ENCODE assay signal across 16 cellular contexts in genomic region chr6:109428889-109429477, GRCh38. TPM values are rescaled to one million over a fixed set of nuclear protein-coding genes. Genes with fewer than 3 reads are reported as not detected.
DNase-seq lines count a peak whose midpoint lies in the region; ATAC-seq, FAIRE-seq and TF ChIP-seq lines count a peak whose summit lies in the region.
"Had no signal": no experiment of that assay in that cellular context is flagged by ENCODE, and none has a peak within 500 bp of the region (broad histone marks: within the 10 kb centered on the region; RNA-seq: fewer than 3 reads in every experiment).

No MANE protein-coding gene starts in this region.

- peaks cover 12% of the 10 kb centered on the region for H3K4me1 Mint-ChIP-seq in MCF 10A (ENCODE audit: insufficient read depth, unreplicated experiment)

- no peak overlapping the region for H3K4me3 Mint-ChIP-seq in MCF 10A (ENCODE audit: unreplicated experiment)
- H3K4me3 Mint-ChIP-seq: endodermal cell had no signal

- H3K27ac Mint-ChIP-seq in MCF 10A (ENCODE audit: low read depth, unreplicated experiment) = no peak overlapping the region
- H3K27ac Mint-ChIP-seq: endodermal cell had no signal

- intact Hi-C loops in MCF 10A (cut with micrococcal nuclease) (no loop called here), breast epithelium (cut with DNase I; ENCODE audit: low total_unique reads) (no loop called here), GM12878 (cut with micrococcal nuclease; ENCODE audit: unreplicated experiment) (no loop called here), right cardiac atrium (cut with DNase I) (no loop called here), vagina (cut with DNase I) (no loop called here)

- in situ Hi-C loops in GM12878 (cut with MboI) = no loop called here

- no peak for ATAC-seq in GM12878
- peak; percentile 47 to 63 for ATAC-seq in right cardiac atrium
- no peak for ATAC-seq in HG03108 (IDR thresholded peaks at IDR 0.05; ENCODE audit: unreplicated experiment)
- ATAC-seq: activated CD4-positive, CD25-positive, alpha-beta regulatory T cell treated with anti-CD3 and anti-CD28 coated beads, Interleukin-2, amount 50 U/mL, for 24 hours; HCT116 had no signal

- DNase-seq in MCF 10A (ENCODE audit: unreplicated experiment) (peak; percentile 32), breast epithelium (ENCODE audit: low spot score in 2 of 2) (no peak), GM12878 (ENCODE audit: low read depth, low spot score) (no peak), right cardiac atrium (no peak), vagina (ENCODE audit: extremely low spot score in 2 of 2) (no peak), SK-N-DZ (ENCODE audit: low spot score) (no peak), frontal cortex (ENCODE audit: low spot score in 2 of 2) (no peak)
- DNase-seq: activated T-cell treated with anti-CD3 and anti-CD28 coated beads, Interleukin-2, amount 50 U/mL, for 48 hours; endodermal cell; NCI-H82; stimulated activated CD8-positive, alpha-beta memory T cell treated with anti-CD3 and anti-CD28 coated beads, Interleukin-4, amount 100 ng/mL, for 48 hours had no signal

- FAIRE-seq in GM12878 (lab: Jason Lieb, UNC) (no peak), frontal cortex (lab: Jason Lieb, UNC) (no peak)

- SMC1A ChIA-PET in GM12878 (lab: Charles Lee; ENCODE audit: uncharacterized antibody, unreplicated experiment) = interaction anchor here (0.7 to 0.8 kb wide), 2 partner anchors 11 to 28 kb away, joined by 3 read pairs; no protein-coding TSS in a partner anchor

- BruUV-seq in MCF 10A (replicated peaks; lab: Mats Ljungman, UMichigan) (no TSS peak), GM12878 (replicated peaks; lab: Mats Ljungman, UMichigan) (no TSS peak)

- H3K27me3 ChIP-seq in breast epithelium (no peaks in the 10 kb centered on the region), GM12878 (replicated peaks in 1 of 2; ENCODE audit: control insufficient read depth in 2 of 2, insufficient read depth in 2 of 2, low read length in 1 of 2) (no peaks in the 10 kb centered on the region; a peak in 1 of 4 replicates), right cardiac atrium (ENCODE audit: control insufficient read depth, insufficient read depth) (no peaks in the 10 kb centered on the region), vagina (no peaks in the 10 kb centered on the region)
- H3K27me3 ChIP-seq: heart left ventricle had no signal

- CTCF ChIA-PET in MCF 10A (lab: Yijun Ruan, JAX) = interaction anchor here (0.6 to 0.7 kb wide), 2 partner anchors 33 to 717 kb away, joined by 3 to 4 read pairs; no protein-coding TSS in a partner anchor
- CTCF ChIA-PET in GM12878 (lab: Yijun Ruan, JAX) = no interaction called here

- no peaks in the 10 kb centered on the region for H3K27me3 Mint-ChIP-seq in MCF 10A (ENCODE audit: insufficient read depth, unreplicated experiment)

- H3K36me3 ChIP-seq in breast epithelium (no peaks in the 10 kb centered on the region), GM12878 (ENCODE audit: control insufficient read depth in 2 of 2, insufficient read depth in 2 of 2, low read length in 1 of 2) (no peaks in the 10 kb centered on the region), vagina (no peaks in the 10 kb centered on the region)
- H3K36me3 ChIP-seq: heart left ventricle had no signal

- WGBS in GM12878 (ENCODE audit: insufficient coverage, insufficient replicate concordance, low lambda C conversion rate, missing lambda C conversion rate) = 31% methylated on average over 7 of the region's 7 CpGs
- WGBS in right cardiac atrium = 38% methylated on average over 7 of the region's 7 CpGs

- no peaks in the 10 kb centered on the region for H3K9me3 Mint-ChIP-seq in MCF 10A (ENCODE audit: unreplicated experiment)
- H3K9me3 Mint-ChIP-seq: endodermal cell had no signal

- TF ChIP-seq POLR2A in breast epithelium (IDR thresholded peaks at IDR 0.05) = no peak
- no peak for TF ChIP-seq POLR2A in GM12878 (IDR thresholded peaks at IDR 0.05; ENCODE audit: low read depth, low read length)
- no peak for TF ChIP-seq POLR2A in vagina (IDR thresholded peaks at IDR 0.05)

- H3K36me3 Mint-ChIP-seq in MCF 10A (ENCODE audit: insufficient read depth, unreplicated experiment) = no peaks in the 10 kb centered on the region

- peak overlapping the region in 1 of 3 donors; percentile 26 for H3K4me3 ChIP-seq in breast epithelium
- H3K4me3 ChIP-seq in GM12878 = no peak overlapping the region
- H3K4me3 ChIP-seq in right cardiac atrium (ENCODE audit: low read length) = no peak overlapping the region
- peak overlapping the region in 1 of 2 donors; percentile 1 for H3K4me3 ChIP-seq in vagina
- H3K4me3 ChIP-seq: lung had no signal

- H3K4me1 ChIP-seq in breast epithelium (no peaks in the 10 kb centered on the region), GM12878 (ENCODE audit: control insufficient read depth, insufficient read depth, low read length) (no peaks in the 10 kb centered on the region), right cardiac atrium (ENCODE audit: control insufficient read depth, insufficient read depth, low read length) (peaks cover 4% of the 10 kb centered on the region), vagina (peaks cover 15% of the 10 kb centered on the region)

- TF ChIP-seq CTCF in MCF 10A (IDR thresholded peaks at IDR 0.05; ENCODE audit: unreplicated experiment) = no peak
- no peak for TF ChIP-seq CTCF in breast epithelium (IDR thresholded peaks at IDR 0.05)
- no peak for TF ChIP-seq CTCF in GM12878 (IDR thresholded peaks at IDR 0.05 in 2 of 3, conservative IDR thresholded peaks at IDR 0.05 in 1 of 3; ENCODE audit: control insufficient read depth in 2 of 3, extremely low read depth in 1 of 3, insufficient read depth in 1 of 3, low read depth in 3 of 3, low read length in 3 of 3)
- TF ChIP-seq CTCF in vagina (IDR thresholded peaks at IDR 0.05) = no peak

- TF ChIP-seq EP300 in GM12878 (IDR thresholded peaks at IDR 0.05; ENCODE audit: borderline replicate concordance in 1 of 2, control insufficient read depth in 1 of 2, low read depth in 2 of 2, low read length in 2 of 2) = no peak

- RAD21 ChIA-PET in GM12878 (lab: Charles Lee; ENCODE audit: unreplicated experiment) = no interaction called here

- no peak overlapping the region for H3K9ac ChIP-seq in GM12878 (ENCODE audit: control insufficient read depth, insufficient read depth, low read length)

- H4K20me1 ChIP-seq in GM12878 (ENCODE audit: control insufficient read depth, insufficient read depth) = no peaks in the 10 kb centered on the region

- no peaks in the 10 kb centered on the region for H3K9me3 ChIP-seq in breast epithelium
- no peaks in the 10 kb centered on the region for H3K9me3 ChIP-seq in GM12878 (replicated peaks; ENCODE audit: control insufficient read depth, insufficient read depth, low read length)
- H3K9me3 ChIP-seq in right cardiac atrium (ENCODE audit: control insufficient read depth, low read length) = no peaks in the 10 kb centered on the region
- no peaks in the 10 kb centered on the region for H3K9me3 ChIP-seq in vagina
- H3K9me3 ChIP-seq: heart left ventricle had no signal

- no peak overlapping the region for H3K4me2 ChIP-seq in GM12878 (ENCODE audit: control insufficient read depth, insufficient read depth)

- POLR2A ChIA-PET in MCF 10A (lab: Yijun Ruan, JAX) (interaction anchor here (0.6 to 1.1 kb wide), 3 partner anchors 11 to 40 kb away, joined by 3 to 6 read pairs (median 4); partner anchors contain the start of genes PPIL6 and SMPD2), GM12878 (lab: Charles Lee) (no interaction called here)

- H3K79me2 ChIP-seq in GM12878 (ENCODE audit: control insufficient read depth, insufficient read depth, low read length) = no peaks in the 10 kb centered on the region

- H2AFZ ChIP-seq in GM12878 (ENCODE audit: control insufficient read depth, low read depth, low read length) = no peak overlapping the region

- no peak for TF ChIP-seq RAD21 in GM12878 (IDR thresholded peaks at IDR 0.05; ENCODE audit: insufficient read depth, low read depth, low read length)

- H3K27ac ChIP-seq in breast epithelium (no peak overlapping the region), GM12878 (ENCODE audit: control insufficient read depth, insufficient read depth) (no peak overlapping the region), right cardiac atrium (ENCODE audit: low read length) (no peak overlapping the region), vagina (peak overlapping the region; percentile 36)

RNA-seq across cellular contexts. Expression of gene PPIL6, which starts 11.4 kb away (rescaled TPM):
- total RNA-seq in MCF 10A (2022) = 3.9 and 6.5 TPM in 2 replicates
- 10 to 100 TPM in 1 of 3 donors, 1 to 10 TPM in 2; 2.6 to 16.5 (median 2.9) TPM for total RNA-seq in breast epithelium
- total RNA-seq in GM12878 (2013; cell fraction: nucleolus; rRNA removed) = 0.15 and 0.91 TPM in 2 replicates
- total RNA-seq in GM12878 (2014; rRNA removed) = 0.11 TPM in 1 of 2 replicates, not detected in the other
- not detected in 2 replicates for total RNA-seq in GM12878 (2014; rRNA removed; fragmentation: Illumina TruSeq; extraction: Trizol)
- 0.37 TPM in 1 of 2 replicates, not detected in the other for total RNA-seq in GM12878 (2021)
- not detected for polyA plus RNA-seq in GM12878 (2011; ENCODE audit: low read depth)
- not detected in 2 replicates for polyA plus RNA-seq in GM12878 (2011; rRNA removed)
- polyA plus RNA-seq in GM12878 (2011; cell fraction: cytosol; rRNA removed) = not detected in 2 replicates
- polyA plus RNA-seq in GM12878 (2011; cell fraction: nucleus; rRNA removed) = not detected in 2 replicates
- 0.09 and 0.13 TPM in 2 replicates for polyA plus RNA-seq in GM12878 (2012)
- polyA plus RNA-seq in GM12878 (2014; fragmentation: Illumina TruSeq; extraction: Trizol) = 0.01 TPM in 1 of 2 replicates, not detected in the other
- not detected for polyA plus RNA-seq in GM12878 (2014; fragmentation: Nextera tagmentation; extraction: Ambion mirVana)
- polyA plus RNA-seq in GM12878 (2014; rRNA removed) = 0.12 TPM in 1 of 2 replicates, not detected in the other
- polyA plus RNA-seq in GM12878 (2016; fragmentation: Nextera tagmentation; extraction: Ambion mirVana) = under 1 TPM; 0.17 to 0.26 TPM
- polyA minus RNA-seq in GM12878 (2011; rRNA and poly(A)+ RNA removed) = not detected in 2 replicates
- not detected in 2 replicates for polyA minus RNA-seq in GM12878 (2011; cell fraction: cytosol; rRNA and poly(A)+ RNA removed)
- 0.12 TPM in 1 of 2 replicates, not detected in the other for polyA minus RNA-seq in GM12878 (2011; cell fraction: nucleus; rRNA and poly(A)+ RNA removed)
- 1 to 10 TPM; 3.0 to 6.8 (median 4.6) TPM for total RNA-seq in right cardiac atrium
- polyA plus RNA-seq in right cardiac atrium = 2.2 TPM
- 3.9 TPM for total RNA-seq in vagina
- polyA plus RNA-seq in SK-N-DZ (2014; cell fraction: cytosol; rRNA removed) = 1.8 and 2.6 TPM in 2 replicates
- 1.6 and 3.0 TPM in 2 replicates for polyA plus RNA-seq in SK-N-DZ (2014; cell fraction: nucleus; rRNA removed)
- total RNA-seq in frontal cortex = 37.9 TPM

RNA-seq across cellular contexts. Expression of gene SMPD2, which starts 11.5 kb away (rescaled TPM):
- total RNA-seq in MCF 10A (2022) = 17.7 and 19.9 TPM in 2 replicates
- total RNA-seq in breast epithelium = 10 to 100 TPM in 2 of 3 donors, 1 to 10 TPM in 1; 8.5 to 26.2 (median 12.1) TPM
- 31.5 and 32.2 TPM in 2 replicates for total RNA-seq in GM12878 (2013; cell fraction: nucleolus; rRNA removed)
- 13.8 and 15.4 TPM in 2 replicates for total RNA-seq in GM12878 (2014; rRNA removed)
- total RNA-seq in GM12878 (2014; rRNA removed; fragmentation: Illumina TruSeq; extraction: Trizol) = 8.1 and 9.7 TPM in 2 replicates
- total RNA-seq in GM12878 (2021) = 12.3 and 13.0 TPM in 2 replicates
- polyA plus RNA-seq in GM12878 (2011; ENCODE audit: low read depth) = 3.3 TPM
- 6.4 and 9.0 TPM in 2 replicates for polyA plus RNA-seq in GM12878 (2011; rRNA removed)
- polyA plus RNA-seq in GM12878 (2011; cell fraction: cytosol; rRNA removed) = 8.1 and 11.7 TPM in 2 replicates
- 26.4 and 36.8 TPM in 2 replicates for polyA plus RNA-seq in GM12878 (2011; cell fraction: nucleus; rRNA removed)
- polyA plus RNA-seq in GM12878 (2012) = 5.8 and 8.2 TPM in 2 replicates
- 10.4 and 13.4 TPM in 2 replicates for polyA plus RNA-seq in GM12878 (2014; fragmentation: Illumina TruSeq; extraction: Trizol)
- under 1 TPM; 0.06 to 0.73 TPM for polyA plus RNA-seq in GM12878 (2014; fragmentation: Nextera tagmentation; extraction: Ambion mirVana)
- 13.2 and 15.3 TPM in 2 replicates for polyA plus RNA-seq in GM12878 (2014; rRNA removed)
- 1 to 10 TPM; 9.6 to 9.8 TPM for polyA plus RNA-seq in GM12878 (2016; fragmentation: Nextera tagmentation; extraction: Ambion mirVana)
- 27.6 TPM in 2 replicates for polyA minus RNA-seq in GM12878 (2011; rRNA and poly(A)+ RNA removed)
- polyA minus RNA-seq in GM12878 (2011; cell fraction: cytosol; rRNA and poly(A)+ RNA removed) = 5.4 and 5.5 TPM in 2 replicates
- 41.6 and 46.8 TPM in 2 replicates for polyA minus RNA-seq in GM12878 (2011; cell fraction: nucleus; rRNA and poly(A)+ RNA removed)
- 1 to 10 TPM; 4.6 to 6.7 (median 5.7) TPM for total RNA-seq in right cardiac atrium
- polyA plus RNA-seq in right cardiac atrium = 5.7 TPM
- 21.4 TPM for total RNA-seq in vagina
- polyA plus RNA-seq in SK-N-DZ (2014; cell fraction: cytosol; rRNA removed) = 8.2 and 12.9 TPM in 2 replicates
- polyA plus RNA-seq in SK-N-DZ (2014; cell fraction: nucleus; rRNA removed) = 24.7 and 25.1 TPM in 2 replicates
- total RNA-seq in frontal cortex = 4.9 TPM

RNA-seq across cellular contexts. Expression of gene MICAL1, which starts 26.6 kb away (rescaled TPM):
- 23.2 and 35.3 TPM in 2 replicates for total RNA-seq in MCF 10A (2022)
- total RNA-seq in breast epithelium = 10 to 100 TPM; 23.6 to 29.8 (median 25.5) TPM
- total RNA-seq in GM12878 (2013; cell fraction: nucleolus; rRNA removed) = 203 and 235 TPM in 2 replicates
- 46.9 and 48.6 TPM in 2 replicates for total RNA-seq in GM12878 (2014; rRNA removed)
- total RNA-seq in GM12878 (2014; rRNA removed; fragmentation: Illumina TruSeq; extraction: Trizol) = 25.6 and 27.0 TPM in 2 replicates
- total RNA-seq in GM12878 (2021) = 59.8 and 62.8 TPM in 2 replicates
- 24.9 TPM for polyA plus RNA-seq in GM12878 (2011; ENCODE audit: low read depth)
- 42.3 and 61.9 TPM in 2 replicates for polyA plus RNA-seq in GM12878 (2011; rRNA removed)
- polyA plus RNA-seq in GM12878 (2011; cell fraction: cytosol; rRNA removed) = 48.3 and 66.9 TPM in 2 replicates
- polyA plus RNA-seq in GM12878 (2011; cell fraction: nucleus; rRNA removed) = 740 and 754 TPM in 2 replicates
- polyA plus RNA-seq in GM12878 (2012) = 50.6 and 61.2 TPM in 2 replicates
- 27.6 and 38.0 TPM in 2 replicates for polyA plus RNA-seq in GM12878 (2014; fragmentation: Illumina TruSeq; extraction: Trizol)
- 1 to 10 TPM in 1 of 2 experiments, under 1 TPM in 1; 0.32 to 1.3 TPM for polyA plus RNA-seq in GM12878 (2014; fragmentation: Nextera tagmentation; extraction: Ambion mirVana)
- polyA plus RNA-seq in GM12878 (2014; rRNA removed) = 71.6 and 75.5 TPM in 2 replicates
- 10 to 100 TPM; 44.2 to 46.4 TPM for polyA plus RNA-seq in GM12878 (2016; fragmentation: Nextera tagmentation; extraction: Ambion mirVana)
- 32.8 and 51.6 TPM in 2 replicates for polyA minus RNA-seq in GM12878 (2011; rRNA and poly(A)+ RNA removed)
- polyA minus RNA-seq in GM12878 (2011; cell fraction: cytosol; rRNA and poly(A)+ RNA removed) = 22.6 and 22.9 TPM in 2 replicates
- polyA minus RNA-seq in GM12878 (2011; cell fraction: nucleus; rRNA and poly(A)+ RNA removed) = 82.2 and 98.7 TPM in 2 replicates
- total RNA-seq in right cardiac atrium = 1 to 10 TPM; 4.8 to 9.2 (median 7.2) TPM
- 8.7 TPM for polyA plus RNA-seq in right cardiac atrium
- total RNA-seq in vagina = 54.0 TPM
- polyA plus RNA-seq in SK-N-DZ (2014; cell fraction: cytosol; rRNA removed) = 66.2 and 77.1 TPM in 2 replicates
- polyA plus RNA-seq in SK-N-DZ (2014; cell fraction: nucleus; rRNA removed) = 532 and 756 TPM in 2 replicates
- 27.3 TPM for total RNA-seq in frontal cortex

RNA-seq across cellular contexts. Expression of gene CD164, which starts 46.7 kb away (rescaled TPM):
- total RNA-seq in MCF 10A (2022) (156 and 172 TPM in 2 replicates), breast epithelium (100 to 1,000 TPM; 186 to 302 (median 238) TPM), GM12878 (2014; rRNA removed) (159 and 192 TPM in 2 replicates), GM12878 (2014; rRNA removed; fragmentation: Illumina TruSeq; extraction: Trizol) (146 and 148 TPM in 2 replicates), GM12878 (2021) (186 and 199 TPM in 2 replicates), right cardiac atrium (100 to 1,000 TPM; 128 to 141 (median 135) TPM), vagina (115 TPM), frontal cortex (57.9 TPM)
- total RNA-seq in GM12878 (2013; cell fraction: nucleolus; rRNA removed) = 161 TPM in 2 replicates
- polyA plus RNA-seq in GM12878 (2011; ENCODE audit: low read depth) = 77.0 TPM
- polyA plus RNA-seq in GM12878 (2011; rRNA removed) (447 and 530 TPM in 2 replicates), GM12878 (2014; fragmentation: Illumina TruSeq; extraction: Trizol) (223 and 232 TPM in 2 replicates), GM12878 (2014; fragmentation: Nextera tagmentation; extraction: Ambion mirVana) (100 to 1,000 TPM; 145 to 229 TPM), GM12878 (2014; rRNA removed) (134 and 154 TPM in 2 replicates), GM12878 (2016; fragmentation: Nextera tagmentation; extraction: Ambion mirVana) (100 to 1,000 TPM; 237 to 247 TPM), right cardiac atrium (105 TPM)
- 179 and 184 TPM in 2 replicates for polyA plus RNA-seq in GM12878 (2011; cell fraction: cytosol; rRNA removed)
- 132 and 162 TPM in 2 replicates for polyA plus RNA-seq in GM12878 (2011; cell fraction: nucleus; rRNA removed)
- 176 TPM in 2 replicates for polyA plus RNA-seq in GM12878 (2012)
- polyA minus RNA-seq in GM12878 (2011; rRNA and poly(A)+ RNA removed) = 232 and 238 TPM in 2 replicates
- polyA minus RNA-seq in GM12878 (2011; cell fraction: cytosol; rRNA and poly(A)+ RNA removed) = 184 and 201 TPM in 2 replicates
- polyA minus RNA-seq in GM12878 (2011; cell fraction: nucleus; rRNA and poly(A)+ RNA removed) = 123 and 186 TPM in 2 replicates
- polyA plus RNA-seq in SK-N-DZ (2014; cell fraction: cytosol; rRNA removed) = 109 and 119 TPM in 2 replicates
- 84.4 and 99.9 TPM in 2 replicates for polyA plus RNA-seq in SK-N-DZ (2014; cell fraction: nucleus; rRNA removed)

RNA-seq across cellular contexts. Expression of gene ZBTB24, which starts 54.0 kb away (rescaled TPM):
- total RNA-seq in MCF 10A (2022) (9.6 and 10.4 TPM in 2 replicates), breast epithelium (10 to 100 TPM in 1 of 3 donors, 1 to 10 TPM in 2; 9.1 to 13.8 (median 9.8) TPM), GM12878 (2014; rRNA removed) (14.7 and 17.9 TPM in 2 replicates), GM12878 (2014; rRNA removed; fragmentation: Illumina TruSeq; extraction: Trizol) (17.7 and 17.8 TPM in 2 replicates), GM12878 (2021) (11.9 and 12.4 TPM in 2 replicates), right cardiac atrium (1 to 10 TPM; 3.3 to 4.2 (median 3.5) TPM), vagina (6.6 TPM), frontal cortex (16.3 TPM)
- total RNA-seq in GM12878 (2013; cell fraction: nucleolus; rRNA removed) = 23.8 and 24.7 TPM in 2 replicates
- polyA plus RNA-seq in GM12878 (2011; ENCODE audit: low read depth) = 4.5 TPM
- polyA plus RNA-seq in GM12878 (2011; rRNA removed) (7.3 and 7.8 TPM in 2 replicates), GM12878 (2014; fragmentation: Illumina TruSeq; extraction: Trizol) (12.1 and 13.3 TPM in 2 replicates), GM12878 (2014; fragmentation: Nextera tagmentation; extraction: Ambion mirVana) (1 to 10 TPM; 2.9 to 3.0 TPM), GM12878 (2014; rRNA removed) (7.4 and 7.6 TPM in 2 replicates), GM12878 (2016; fragmentation: Nextera tagmentation; extraction: Ambion mirVana) (1 to 10 TPM; 8.1 to 9.0 TPM), right cardiac atrium (2.2 TPM)
- 4.8 and 5.3 TPM in 2 replicates for polyA plus RNA-seq in GM12878 (2011; cell fraction: cytosol; rRNA removed)
- 6.2 and 6.4 TPM in 2 replicates for polyA plus RNA-seq in GM12878 (2011; cell fraction: nucleus; rRNA removed)
- polyA plus RNA-seq in GM12878 (2012) = 5.6 and 6.4 TPM in 2 replicates
- 8.6 and 9.3 TPM in 2 replicates for polyA minus RNA-seq in GM12878 (2011; rRNA and poly(A)+ RNA removed)
- polyA minus RNA-seq in GM12878 (2011; cell fraction: cytosol; rRNA and poly(A)+ RNA removed) = 4.5 and 4.8 TPM in 2 replicates
- 4.8 and 7.1 TPM in 2 replicates for polyA minus RNA-seq in GM12878 (2011; cell fraction: nucleus; rRNA and poly(A)+ RNA removed)
- 9.2 and 9.8 TPM in 2 replicates for polyA plus RNA-seq in SK-N-DZ (2014; cell fraction: cytosol; rRNA removed)
- 5.5 and 7.0 TPM in 2 replicates for polyA plus RNA-seq in SK-N-DZ (2014; cell fraction: nucleus; rRNA removed)

Comparison
In these comparisons a context has a peak if more than half of its experiments do, and no peak if none do; other contexts are left out.
1. ATAC-seq: peak in right cardiac atrium (2 of 2); none in GM12878 (single experiment) and HG03108 (single experiment).